ENCODE assay signal across 8 cellular contexts in genomic region chr17:36534881-36535668, GRCh38. TPM values are rescaled to one million over a fixed set of nuclear protein-coding genes. Genes with fewer than 3 reads are reported as not detected.
A peak's percentile ranks its signal among the peaks of the same experiment; 100 is the strongest.
DNase-seq lines count a peak whose midpoint lies in the region; ATAC-seq, FAIRE-seq and TF ChIP-seq lines count a peak whose summit lies in the region.

TSS of gene PIGW (plus strand) at chr17:36534987. CDS start at chr17:36537102, 2,115 bp downstream.

- TF ChIP-seq CTCF in D721Med (IDR thresholded peaks at IDR 0.05; ENCODE audit: insufficient read depth, missing control alignments) (peak; percentile 29), epithelial cell of esophagus (IDR thresholded peaks at IDR 0.05; ENCODE audit: insufficient read depth, low read depth, low read length, missing control alignments) (no peak)

- DNase-seq in D721Med (ENCODE audit: insufficient read length, low spot score) (peak; percentile 71), OCI-M2 (lab: John Stamatoyannopoulos, UW; ENCODE audit: unreplicated experiment) (peak; percentile 36), activated T-cell treated with anti-CD3 and anti-CD28 coated beads for 24 hours (ENCODE audit: low read depth) (peak; percentile 86), epithelial cell of esophagus (ENCODE audit: low read depth) (peak; percentile 98), mucosa of gallbladder (ENCODE audit: low spot score) (peak; percentile 84)
- peak; percentile 82 for DNase-seq in stimulated activated CD8-positive, alpha-beta memory T cell treated with anti-CD3 and anti-CD28 coated beads, Interleukin-4, amount 100 ng/mL, for 24 hours (ENCODE audit: low read depth)

- no peaks in the 10 kb centered on the region for H3K27me3 Mint-ChIP-seq in IgD-negative memory B cell

- FAIRE-seq in D721Med (lab: Jason Lieb, UNC), result no peak

- H3K9me3 Mint-ChIP-seq in IgD-negative memory B cell, result no peaks in the 10 kb centered on the region

- peak; percentile 47 for ATAC-seq in GM21526 (IDR thresholded peaks at IDR 0.05; ENCODE audit: low FRiP score, unreplicated experiment)

- peaks cover 9 to 21% (median 13%) of the 10 kb centered on the region in 3 donors for H3K4me1 Mint-ChIP-seq in IgD-negative memory B cell

- no peaks in the 10 kb centered on the region for H3K36me3 Mint-ChIP-seq in IgD-negative memory B cell

- H3K4me3 Mint-ChIP-seq in IgD-negative memory B cell, result peak within 1 kb of the TSS; percentile 95 to 100 (median 96)

- peak within 1 kb of the TSS; percentile 88 for H3K4me3 ChIP-seq in epithelial cell of esophagus (ENCODE audit: low read length)

- peak within 1 kb of the TSS; percentile 90 to 100 (median 98) for H3K27ac Mint-ChIP-seq in IgD-negative memory B cell

RNA-seq across cellular contexts. Expression of gene PIGW, which starts in this region (rescaled TPM):
- 7.9 TPM for polyA plus RNA-seq in IgD-negative memory B cell
- total RNA-seq in mucosa of gallbladder, result 2.7 TPM

Comparison
In these comparisons a context has a peak if more than half of its experiments do, and no peak if none do; other contexts are left out.
1. Peak in every context shown above with its lines: DNase-seq, ATAC-seq and H3K4me3 ChIP-seq.
2. DNase-seq: peak in every context shown above with its lines; median percentile 98 in epithelial cell of esophagus; 86 in activated T-cell treated with anti-CD3 and anti-CD28 coated beads for 24 hours; 84 in mucosa of gallbladder; 82 in stimulated activated CD8-positive, alpha-beta memory T cell treated with anti-CD3 and anti-CD28 coated beads, Interleukin-4, amount 100 ng/mL, for 24 hours; 71 in D721Med; 36 in OCI-M2.